Comparison of ENCODE assay signal across 8 cellular contexts in the genomic region with DNA sequence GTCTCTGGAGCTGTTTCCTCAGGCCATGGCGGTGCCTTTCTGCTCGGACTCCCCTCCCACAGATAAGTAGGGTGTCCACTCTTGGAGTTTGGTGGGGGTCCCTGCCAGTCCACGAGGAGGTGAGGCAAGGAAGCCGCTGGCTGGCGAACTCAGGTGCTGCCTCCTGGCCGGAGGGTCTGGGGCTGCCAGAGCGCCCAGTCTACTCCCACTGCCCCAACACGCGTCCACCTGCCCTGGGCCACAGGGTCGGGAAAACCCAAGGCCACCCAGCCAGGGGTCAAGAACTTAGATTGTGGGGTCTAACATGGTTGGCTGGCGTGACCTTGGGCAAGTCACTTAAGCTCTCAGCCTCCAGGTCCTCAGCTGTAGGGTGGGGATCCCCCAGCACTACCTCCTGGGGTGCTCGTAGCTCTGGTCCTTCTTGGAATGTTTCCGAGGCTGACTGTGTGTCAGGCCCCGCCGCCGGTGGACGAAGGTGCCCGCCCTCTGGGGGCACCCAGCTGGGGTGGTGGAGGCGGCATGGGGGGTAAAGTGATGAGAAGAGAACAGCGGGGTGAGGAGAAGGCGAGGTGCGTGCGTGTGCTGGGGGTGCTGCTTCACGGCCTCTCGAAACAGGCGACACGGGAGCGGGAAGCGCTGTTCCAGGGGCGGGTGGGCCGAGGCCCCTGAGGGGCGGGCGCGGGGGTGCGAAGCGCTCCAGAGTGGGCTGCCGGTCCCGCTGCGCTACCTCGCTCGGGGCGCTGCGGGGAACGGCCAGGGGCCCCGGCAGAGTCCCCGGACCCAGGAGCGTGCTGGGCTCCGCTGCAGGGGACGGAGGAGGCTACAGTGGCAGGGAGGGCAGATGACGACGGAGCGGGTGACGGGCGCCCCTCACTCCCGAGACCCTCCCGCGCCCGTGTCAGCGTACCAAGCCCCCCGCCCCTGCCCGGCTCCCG. TPM values are rescaled to one million over a fixed set of nuclear protein-coding genes. Genes with fewer than 3 reads are reported as not detected.
DNase-seq lines count a peak whose midpoint lies in the region; ATAC-seq, FAIRE-seq and TF ChIP-seq lines count a peak whose summit lies in the region.

No MANE protein-coding gene starts in this region.

- peak overlapping the region; percentile 80 for H3K4me3 Mint-ChIP-seq in stimulated activated memory B cell treated with anti-CD40 and anti-IgM and Interleukin-4, amounts not matched to agents 10 μg/mL and 1 μg/mL and 100 μg/mL, for 72 hours

- H3K4me3 ChIP-seq in AG04450 (ENCODE audit: low read depth, low read length) (peak overlapping the region; percentile 68), WERI-Rb-1 (ENCODE audit: low read depth, low read length) (peak overlapping the region; percentile 27)

- H3K27me3 Mint-ChIP-seq in stimulated activated memory B cell treated with anti-CD40 and anti-IgM and Interleukin-4, amounts not matched to agents 10 μg/mL and 1 μg/mL and 100 μg/mL, for 72 hours, result peaks cover 38% of the 10 kb centered on the region

- CTCF ChIA-PET in AG04450 (lab: Charles Lee), result no interaction called here

- H3K36me3 Mint-ChIP-seq in stimulated activated memory B cell treated with anti-CD40 and anti-IgM and Interleukin-4, amounts not matched to agents 10 μg/mL and 1 μg/mL and 100 μg/mL, for 72 hours, result peaks cover 6% of the 10 kb centered on the region

- peaks cover 35% of the 10 kb centered on the region for H3K4me1 Mint-ChIP-seq in stimulated activated memory B cell treated with anti-CD40 and anti-IgM and Interleukin-4, amounts not matched to agents 10 μg/mL and 1 μg/mL and 100 μg/mL, for 72 hours

- TF ChIP-seq CTCF in AG04450 (IDR thresholded peaks at IDR 0.05; ENCODE audit: low read depth, low read length) (no peak), WERI-Rb-1 (IDR thresholded peaks at IDR 0.05; ENCODE audit: low read depth, low read length) (no peak)

- H3K27ac ChIP-seq in AG04450 (ENCODE audit: low read depth, low read length), result no peak overlapping the region
- H3K27ac ChIP-seq in WERI-Rb-1, result no peak overlapping the region

- peak overlapping the region; percentile 44 for H3K27ac Mint-ChIP-seq in stimulated activated memory B cell treated with anti-CD40 and anti-IgM and Interleukin-4, amounts not matched to agents 10 μg/mL and 1 μg/mL and 100 μg/mL, for 72 hours

- no peaks in the 10 kb centered on the region for H3K27me3 ChIP-seq in AG04450 (ENCODE audit: control insufficient read depth, insufficient read depth, low read length)
- H3K27me3 ChIP-seq in WERI-Rb-1 (ENCODE audit: insufficient read depth, low read depth, severe bottlenecking), result peaks cover 3% of the 10 kb centered on the region

- H3K36me3 ChIP-seq in WERI-Rb-1, result no peaks in the 10 kb centered on the region

- ATAC-seq in stimulated activated memory B cell treated with anti-CD40 and anti-IgM and Interleukin-4, amounts not matched to agents 10 μg/mL and 1 μg/mL and 100 μg/mL, for 72 hours, result peak; percentile 34
- ATAC-seq in GM19455 (IDR thresholded peaks at IDR 0.05; ENCODE audit: unreplicated experiment), result no peak

- no peaks in the 10 kb centered on the region for H3K9me3 Mint-ChIP-seq in stimulated activated memory B cell treated with anti-CD40 and anti-IgM and Interleukin-4, amounts not matched to agents 10 μg/mL and 1 μg/mL and 100 μg/mL, for 72 hours

- H3K9me3 ChIP-seq in AG04450 (ENCODE audit: control insufficient read depth, insufficient read depth, low read length), result no peaks in the 10 kb centered on the region; the same call in 1 of the 2 replicates
- no peaks in the 10 kb centered on the region for H3K9me3 ChIP-seq in WERI-Rb-1 (ENCODE audit: severe bottlenecking)

- no peak for FAIRE-seq in GM19239 (lab: Jason Lieb, UNC)

- DNase-seq in AG04450 (ENCODE audit: low read depth, low spot score) (no peak), GM19239 (ENCODE audit: insufficient read length, low spot score) (peak; percentile 42), WERI-Rb-1 (no peak), hepatic stellate cell (ENCODE audit: low spot score) (peak; percentile 51), amygdala (lab: John Stamatoyannopoulos, UW) (no peak), pons (ENCODE audit: low spot score) (no peak)

- POLR2A ChIA-PET in AG04450 (lab: Yijun Ruan, JAX), result interaction anchor here (0.6 to 2.4 kb wide), 5 partner anchors 14 to 112 kb away, joined by 4 to 10 read pairs (median 7); a partner anchor contains a TSS

RNA-seq across cellular contexts. Expression of a gene that starts 1.2 kb away (rescaled TPM):
- polyA plus RNA-seq in AG04450 (2011; rRNA removed), result 4.9 and 6.5 TPM in 2 replicates
- polyA minus RNA-seq in AG04450 (2011; rRNA and poly(A)+ RNA removed), result 3.5 and 5.3 TPM in 2 replicates

RNA-seq across cellular contexts. Expression of a gene that starts 13.5 kb away (rescaled TPM):
- polyA plus RNA-seq in AG04450 (2011; rRNA removed), result 2.7 and 2.8 TPM in 2 replicates
- 3.1 and 3.6 TPM in 2 replicates for polyA minus RNA-seq in AG04450 (2011; rRNA and poly(A)+ RNA removed)

RNA-seq across cellular contexts. Expression of a gene that starts 55.8 kb away (rescaled TPM):
- polyA plus RNA-seq in AG04450 (2011; rRNA removed), result 141 and 203 TPM in 2 replicates
- 94.1 and 123 TPM in 2 replicates for polyA minus RNA-seq in AG04450 (2011; rRNA and poly(A)+ RNA removed)

Comparison
In these comparisons a context has a peak if more than half of its experiments do, and no peak if none do; other contexts are left out.
1. DNase-seq: peak in GM19239 (single experiment) and hepatic stellate cell (single experiment); none in AG04450 (single experiment), WERI-Rb-1 (single experiment), amygdala (0 of 56) and pons (single experiment).